ENCODE assay signal across 1 cellular context in genomic region chr1:19882111-19883071, GRCh38.
TF ChIP-seq lines count a peak whose summit lies in the region.

A gene with protein sequence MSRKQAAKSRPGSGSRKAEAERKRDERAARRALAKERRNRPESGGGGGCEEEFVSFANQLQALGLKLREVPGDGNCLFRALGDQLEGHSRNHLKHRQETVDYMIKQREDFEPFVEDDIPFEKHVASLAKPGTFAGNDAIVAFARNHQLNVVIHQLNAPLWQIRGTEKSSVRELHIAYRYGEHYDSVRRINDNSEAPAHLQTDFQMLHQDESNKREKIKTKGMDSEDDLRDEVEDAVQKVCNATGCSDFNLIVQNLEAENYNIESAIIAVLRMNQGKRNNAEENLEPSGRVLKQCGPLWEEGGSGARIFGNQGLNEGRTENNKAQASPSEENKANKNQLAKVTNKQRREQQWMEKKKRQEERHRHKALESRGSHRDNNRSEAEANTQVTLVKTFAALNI (plus strand): TSS chr1:19882395. CDS start chr1:19882514, 119 bp downstream.

TF ChIP-seq in SK-N-SH, 30 proteins besides CTCF, POLR2A, EP300 and RAD21 (continued from another document):
- TF ChIP-seq USF2 (IDR thresholded peaks at IDR 0.05; ENCODE audit: borderline replicate concordance, low read depth, low read length) (peak; percentile 89), FOXJ3 (CRISPR knock-in tag; IDR thresholded peaks at IDR 0.05) (no peak), RFX5 (IDR thresholded peaks at IDR 0.05; ENCODE audit: low read length) (peak; percentile 21; the same call in 1 of the 2 replicates), TAF1 (IDR thresholded peaks at IDR 0.05; ENCODE audit: borderline replicate concordance, low read depth, low read length) (peak; percentile 77; the same call in 1 of the 2 replicates), YY1 (IDR thresholded peaks at IDR 0.05; ENCODE audit: low read depth) (peak; percentile 88), RCOR1 (IDR thresholded peaks at IDR 0.05; ENCODE audit: low read length) (peak; percentile 67), EZH2phosphoT487 (IDR thresholded peaks at IDR 0.05; ENCODE audit: borderline replicate concordance, low read depth) (no peak), USF1 (IDR thresholded peaks at IDR 0.05; ENCODE audit: borderline replicate concordance, low read depth) (peak; percentile 97), PBX3 (IDR thresholded peaks at IDR 0.05) (peak; percentile 75), NFIC (IDR thresholded peaks at IDR 0.05; ENCODE audit: borderline replicate concordance) (no peak), JUND (IDR thresholded peaks at IDR 0.05) (no peak), SMC3 (IDR thresholded peaks at IDR 0.05; ENCODE audit: low read depth, low read length) (peak; percentile 48; the same call in 1 of the 2 replicates), MXI1 (IDR thresholded peaks at IDR 0.05; ENCODE audit: low read depth, low read length) (peak; percentile 35), MEF2A (IDR thresholded peaks at IDR 0.05; ENCODE audit: borderline replicate concordance, low read depth) (no peak), RXRA (IDR thresholded peaks at IDR 0.05; ENCODE audit: borderline replicate concordance, low read depth) (no peak), SIN3A (IDR thresholded peaks at IDR 0.05; ENCODE audit: borderline replicate concordance, low read depth, low read length) (no peak), ELF1 (IDR thresholded peaks at IDR 0.05) (no peak)
